In genomic region chr4:48247878-48248558, GRCh38 we compare ENCODE assay signal across 1 cellular context.
TF ChIP-seq lines count a peak whose summit lies in the region.

No MANE protein-coding gene starts in this region.

TF ChIP-seq in HepG2, 621 proteins besides CTCF, POLR2A, EP300 and RAD21 (continued from another document):
- TF ChIP-seq, protein P1, sequence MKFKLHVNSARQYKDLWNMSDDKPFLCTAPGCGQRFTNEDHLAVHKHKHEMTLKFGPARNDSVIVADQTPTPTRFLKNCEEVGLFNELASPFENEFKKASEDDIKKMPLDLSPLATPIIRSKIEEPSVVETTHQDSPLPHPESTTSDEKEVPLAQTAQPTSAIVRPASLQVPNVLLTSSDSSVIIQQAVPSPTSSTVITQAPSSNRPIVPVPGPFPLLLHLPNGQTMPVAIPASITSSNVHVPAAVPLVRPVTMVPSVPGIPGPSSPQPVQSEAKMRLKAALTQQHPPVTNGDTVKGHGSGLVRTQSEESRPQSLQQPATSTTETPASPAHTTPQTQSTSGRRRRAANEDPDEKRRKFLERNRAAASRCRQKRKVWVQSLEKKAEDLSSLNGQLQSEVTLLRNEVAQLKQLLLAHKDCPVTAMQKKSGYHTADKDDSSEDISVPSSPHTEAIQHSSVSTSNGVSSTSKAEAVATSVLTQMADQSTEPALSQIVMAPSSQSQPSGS (CRISPR knock-in tag; IDR thresholded peaks at IDR 0.05), result no peak
- TF ChIP-seq BHLHE40 (IDR thresholded peaks at IDR 0.05; ENCODE audit: low read length) (no peak), ZNF460 (CRISPR knock-in tag; IDR thresholded peaks at IDR 0.05; ENCODE audit: borderline replicate concordance) (no peak), SNAI1 (CRISPR knock-in tag; IDR thresholded peaks at IDR 0.05; ENCODE audit: borderline replicate concordance) (no peak), NFIB (CRISPR knock-in tag; IDR thresholded peaks at IDR 0.05; ENCODE audit: borderline replicate concordance) (no peak)
- TF ChIP-seq, protein P2, sequence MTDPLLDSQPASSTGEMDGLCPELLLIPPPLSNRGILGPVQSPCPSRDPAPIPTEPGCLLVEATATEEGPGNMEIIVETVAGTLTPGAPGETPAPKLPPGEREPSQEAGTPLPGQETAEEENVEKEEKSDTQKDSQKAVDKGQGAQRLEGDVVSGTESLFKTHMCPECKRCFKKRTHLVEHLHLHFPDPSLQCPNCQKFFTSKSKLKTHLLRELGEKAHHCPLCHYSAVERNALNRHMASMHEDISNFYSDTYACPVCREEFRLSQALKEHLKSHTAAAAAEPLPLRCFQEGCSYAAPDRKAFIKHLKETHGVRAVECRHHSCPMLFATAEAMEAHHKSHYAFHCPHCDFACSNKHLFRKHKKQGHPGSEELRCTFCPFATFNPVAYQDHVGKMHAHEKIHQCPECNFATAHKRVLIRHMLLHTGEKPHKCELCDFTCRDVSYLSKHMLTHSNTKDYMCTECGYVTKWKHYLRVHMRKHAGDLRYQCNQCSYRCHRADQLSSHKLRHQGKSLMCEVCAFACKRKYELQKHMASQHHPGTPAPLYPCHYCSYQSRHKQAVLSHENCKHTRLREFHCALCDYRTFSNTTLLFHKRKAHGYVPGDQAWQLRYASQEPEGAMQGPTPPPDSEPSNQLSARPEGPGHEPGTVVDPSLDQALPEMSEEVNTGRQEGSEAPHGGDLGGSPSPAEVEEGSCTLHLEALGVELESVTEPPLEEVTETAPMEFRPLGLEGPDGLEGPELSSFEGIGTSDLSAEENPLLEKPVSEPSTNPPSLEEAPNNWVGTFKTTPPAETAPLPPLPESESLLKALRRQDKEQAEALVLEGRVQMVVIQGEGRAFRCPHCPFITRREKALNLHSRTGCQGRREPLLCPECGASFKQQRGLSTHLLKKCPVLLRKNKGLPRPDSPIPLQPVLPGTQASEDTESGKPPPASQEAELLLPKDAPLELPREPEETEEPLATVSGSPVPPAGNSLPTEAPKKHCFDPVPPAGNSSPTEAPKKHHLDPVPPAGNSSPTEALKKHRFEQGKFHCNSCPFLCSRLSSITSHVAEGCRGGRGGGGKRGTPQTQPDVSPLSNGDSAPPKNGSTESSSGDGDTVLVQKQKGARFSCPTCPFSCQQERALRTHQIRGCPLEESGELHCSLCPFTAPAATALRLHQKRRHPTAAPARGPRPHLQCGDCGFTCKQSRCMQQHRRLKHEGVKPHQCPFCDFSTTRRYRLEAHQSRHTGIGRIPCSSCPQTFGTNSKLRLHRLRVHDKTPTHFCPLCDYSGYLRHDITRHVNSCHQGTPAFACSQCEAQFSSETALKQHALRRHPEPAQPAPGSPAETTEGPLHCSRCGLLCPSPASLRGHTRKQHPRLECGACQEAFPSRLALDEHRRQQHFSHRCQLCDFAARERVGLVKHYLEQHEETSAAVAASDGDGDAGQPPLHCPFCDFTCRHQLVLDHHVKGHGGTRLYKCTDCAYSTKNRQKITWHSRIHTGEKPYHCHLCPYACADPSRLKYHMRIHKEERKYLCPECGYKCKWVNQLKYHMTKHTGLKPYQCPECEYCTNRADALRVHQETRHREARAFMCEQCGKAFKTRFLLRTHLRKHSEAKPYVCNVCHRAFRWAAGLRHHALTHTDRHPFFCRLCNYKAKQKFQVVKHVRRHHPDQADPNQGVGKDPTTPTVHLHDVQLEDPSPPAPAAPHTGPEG (CRISPR knock-in tag; IDR thresholded peaks at IDR 0.05), result no peak
TF ChIP-seq in HepG2: peak in this region for 0.
